8 cellular contexts compared by ENCODE assay signal in the genomic region with DNA sequence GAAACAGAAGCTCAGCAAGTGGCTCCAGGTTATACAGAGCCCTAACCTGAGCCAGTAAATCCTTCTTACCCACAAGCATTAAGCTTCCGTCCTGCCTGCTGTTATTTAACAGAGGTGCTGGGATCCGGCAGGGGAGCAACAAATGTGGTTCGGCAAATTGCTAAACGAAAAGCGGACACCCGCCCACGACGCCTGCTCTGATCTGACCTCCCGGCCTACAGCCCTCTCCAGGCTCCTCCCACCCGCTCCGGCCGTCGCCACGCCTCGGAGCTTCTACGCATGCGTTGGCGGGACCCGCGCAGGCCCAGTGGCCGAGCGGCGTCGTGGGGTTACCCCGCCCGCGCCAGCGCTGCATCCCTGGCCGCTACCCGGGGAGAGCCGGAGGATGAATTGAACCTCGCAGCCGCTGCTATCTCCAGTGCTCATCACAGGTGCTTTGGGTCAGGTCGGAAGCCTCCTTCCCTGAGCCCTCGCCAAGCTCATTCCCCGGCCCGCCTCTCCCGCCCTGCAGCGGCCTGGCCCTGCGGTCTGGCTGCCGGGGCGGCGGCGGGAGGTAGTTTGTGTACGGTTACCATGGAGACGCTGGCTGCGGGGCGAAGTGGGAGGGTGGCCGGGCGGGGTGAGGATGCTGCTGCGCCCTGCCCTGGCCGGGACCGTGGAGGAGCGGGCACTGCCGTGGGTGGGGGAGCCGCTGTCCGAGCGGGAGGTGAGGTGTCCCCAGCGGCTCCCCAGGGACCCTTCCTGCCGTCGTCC. TPM values are rescaled to one million over a fixed set of nuclear protein-coding genes. Genes with fewer than 3 reads are reported as not detected.
A peak's percentile ranks its signal among the peaks of the same experiment; 100 is the strongest.
DNase-seq lines count a peak whose midpoint lies in the region; ATAC-seq and TF ChIP-seq lines count a peak whose summit lies in the region.

A gene with protein sequence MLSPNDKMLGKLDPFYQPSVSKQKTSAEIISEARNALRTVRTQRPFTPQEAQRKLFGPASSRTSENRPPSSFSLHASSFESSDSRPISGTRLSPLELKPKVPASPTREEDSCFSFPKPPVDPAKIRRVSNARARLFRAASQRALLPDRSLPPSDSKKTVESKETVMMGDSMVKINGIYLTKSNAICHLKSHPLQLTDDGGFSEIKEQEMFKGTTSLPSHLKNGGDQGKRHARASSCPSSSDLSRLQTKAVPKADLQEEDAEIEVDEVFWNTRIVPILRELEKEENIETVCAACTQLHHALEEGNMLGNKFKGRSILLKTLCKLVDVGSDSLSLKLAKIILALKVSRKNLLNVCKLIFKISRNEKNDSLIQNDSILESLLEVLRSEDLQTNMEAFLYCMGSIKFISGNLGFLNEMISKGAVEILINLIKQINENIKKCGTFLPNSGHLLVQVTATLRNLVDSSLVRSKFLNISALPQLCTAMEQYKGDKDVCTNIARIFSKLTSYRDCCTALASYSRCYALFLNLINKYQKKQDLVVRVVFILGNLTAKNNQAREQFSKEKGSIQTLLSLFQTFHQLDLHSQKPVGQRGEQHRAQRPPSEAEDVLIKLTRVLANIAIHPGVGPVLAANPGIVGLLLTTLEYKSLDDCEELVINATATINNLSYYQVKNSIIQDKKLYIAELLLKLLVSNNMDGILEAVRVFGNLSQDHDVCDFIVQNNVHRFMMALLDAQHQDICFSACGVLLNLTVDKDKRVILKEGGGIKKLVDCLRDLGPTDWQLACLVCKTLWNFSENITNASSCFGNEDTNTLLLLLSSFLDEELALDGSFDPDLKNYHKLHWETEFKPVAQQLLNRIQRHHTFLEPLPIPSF (plus strand): TSS at position 307 of the 753 bp plus-strand sequence. CDS start 5,846 bp downstream, outside the sequence.

- H3K79me2 ChIP-seq in MM.1S (ENCODE audit: low read length) = 0 out of 2 replicates have a peak, but pooled peaks cover 3% of the 10 kb centered on the region

- H3K9me3 ChIP-seq in ES-I3 (ENCODE audit: control insufficient read depth, insufficient read depth, low read length) (no peaks in the 10 kb centered on the region), MM.1S (replicated peaks; ENCODE audit: insufficient read depth, low read length) (no peaks in the 10 kb centered on the region), SJCRH30 (replicated peaks) (no peaks in the 10 kb centered on the region), gastroesophageal sphincter (no peaks in the 10 kb centered on the region), neuronal stem cell (replicated peaks in 1 of 2; ENCODE audit: control insufficient read depth in 2 of 2, insufficient read depth in 1 of 2, low read depth in 1 of 2, low read length in 2 of 2) (no peaks in the 10 kb centered on the region), subcutaneous abdominal adipose tissue (ENCODE audit: control insufficient read depth in 5 of 5, low read length in 5 of 5) (no peaks in the 10 kb centered on the region)

- H4K91ac ChIP-seq in neuronal stem cell (ENCODE audit: low read depth, low read length, poor library complexity) = no peak within 1 kb of the TSS

- peak; percentile 98 for ATAC-seq in gastroesophageal sphincter

- H3K27me3 ChIP-seq in MM.1S (replicated peaks; ENCODE audit: insufficient read depth, low read length) = no peaks in the 10 kb centered on the region
- H3K27me3 ChIP-seq in SJCRH30 = no peaks in the 10 kb centered on the region
- no peaks in the 10 kb centered on the region for H3K27me3 ChIP-seq in gastroesophageal sphincter
- peaks cover 0 to 24% (median 0%) of the 10 kb centered on the region in 3 experiments for H3K27me3 ChIP-seq in neuronal stem cell (ENCODE audit: control insufficient read depth in 3 of 3, insufficient read depth in 3 of 3, low read depth in 1 of 3, low read length in 3 of 3)
- H3K27me3 ChIP-seq in subcutaneous abdominal adipose tissue (ENCODE audit: control insufficient read depth in 5 of 5, insufficient read depth in 4 of 5, low read length in 5 of 5) = no peaks in the 10 kb centered on the region

- TF ChIP-seq EP300 in gastroesophageal sphincter (IDR thresholded peaks at IDR 0.05) = no peak

- peak within 1 kb of the TSS; percentile 45 for H3K23ac ChIP-seq in neuronal stem cell (ENCODE audit: low read depth, low read length, poor library complexity)

- H3K4me3 ChIP-seq in MM.1S (ENCODE audit: low read length) = peak within 1 kb of the TSS; percentile 83
- H3K4me3 ChIP-seq in SJCRH30 = peak within 1 kb of the TSS; percentile 86
- peak within 1 kb of the TSS; percentile 61 to 70 for H3K4me3 ChIP-seq in gastroesophageal sphincter
- peak within 1 kb of the TSS; percentile 92 to 93 for H3K4me3 ChIP-seq in neuronal stem cell (ENCODE audit: low read length in 2 of 2)
- peak within 1 kb of the TSS; percentile 70 to 86 (median 81) for H3K4me3 ChIP-seq in subcutaneous abdominal adipose tissue (ENCODE audit: low read depth in 1 of 5, low read length in 5 of 5)

- H2BK15ac ChIP-seq in neuronal stem cell (ENCODE audit: low read length) = no peak within 1 kb of the TSS

- no peaks in the 10 kb centered on the region for H3K36me3 ChIP-seq in ES-I3 (ENCODE audit: insufficient read depth, low read length)
- no peaks in the 10 kb centered on the region for H3K36me3 ChIP-seq in MM.1S (replicated peaks; ENCODE audit: insufficient read depth, low read length)
- no peaks in the 10 kb centered on the region for H3K36me3 ChIP-seq in SJCRH30
- H3K36me3 ChIP-seq in gastroesophageal sphincter = no peaks in the 10 kb centered on the region
- H3K36me3 ChIP-seq in neuronal stem cell (replicated peaks in 1 of 2; ENCODE audit: control insufficient read depth in 2 of 2, insufficient read depth in 2 of 2, low read length in 2 of 2) = no peaks in the 10 kb centered on the region
- H3K36me3 ChIP-seq in subcutaneous abdominal adipose tissue (ENCODE audit: control insufficient read depth in 5 of 5, insufficient read depth in 5 of 5, low read length in 5 of 5) = no peaks in the 10 kb centered on the region

- H4K8ac ChIP-seq in neuronal stem cell (ENCODE audit: low read depth, low read length) = peak within 1 kb of the TSS; percentile 88

- H2AFZ ChIP-seq in MM.1S (ENCODE audit: low read length) (peak within 1 kb of the TSS; percentile 79), neuronal stem cell (ENCODE audit: low read length) (peak within 1 kb of the TSS; percentile 100)

- 0% methylated on average over 8 of the region's 61 CpGs; no CpG with 5 or more reads in 1 of the 2 donors for WGBS in gastroesophageal sphincter (ENCODE audit: low coverage in 1 of 2), 2 donors
- no CpG with 5 or more reads among the region's 61 CpGs for WGBS in neuronal stem cell (ENCODE audit: extremely low coverage in 2 of 2, insufficient read length in 2 of 2, insufficient replicate concordance in 1 of 2), 2 donors

- peaks cover 4% of the 10 kb centered on the region; the same call in 1 of the 2 replicates for H3K4me1 ChIP-seq in ES-I3 (ENCODE audit: insufficient read depth, low read length)
- peaks cover 6% of the 10 kb centered on the region for H3K4me1 ChIP-seq in MM.1S (ENCODE audit: low read length)
- H3K4me1 ChIP-seq in SJCRH30 = peaks cover 7% of the 10 kb centered on the region; the same call in 1 of the 2 replicates
- peaks cover 0 to 44% (median 3%) of the 10 kb centered on the region in 3 donors for H3K4me1 ChIP-seq in gastroesophageal sphincter
- H3K4me1 ChIP-seq in neuronal stem cell (ENCODE audit: control insufficient read depth in 2 of 2, insufficient read depth in 1 of 2, low read depth in 1 of 2, low read length in 2 of 2) = peaks cover 2 to 3% of the 10 kb centered on the region in 2 donors
- peaks cover 2 to 39% (median 34%) of the 10 kb centered on the region in 5 donors for H3K4me1 ChIP-seq in subcutaneous abdominal adipose tissue (ENCODE audit: control insufficient read depth in 5 of 5, insufficient read depth in 5 of 5, low read length in 5 of 5)

- no peak within 1 kb of the TSS for H3K14ac ChIP-seq in neuronal stem cell (ENCODE audit: low read length)

- no peak within 1 kb of the TSS for H2BK12ac ChIP-seq in neuronal stem cell (ENCODE audit: low read length)

- H3K4me2 ChIP-seq in MM.1S (ENCODE audit: low read depth, low read length) (peak within 1 kb of the TSS; percentile 93), neuronal stem cell (ENCODE audit: insufficient read depth, low read length, poor library complexity, severe bottlenecking) (peak within 1 kb of the TSS; percentile 78)

- peak within 1 kb of the TSS; percentile 75 for H3K9ac ChIP-seq in ES-I3 (ENCODE audit: low read depth, low read length)
- H3K9ac ChIP-seq in MM.1S (ENCODE audit: low read length) = peak within 1 kb of the TSS; percentile 88
- peak within 1 kb of the TSS; percentile 85 for H3K9ac ChIP-seq in neuronal stem cell (ENCODE audit: low read depth, low read length, poor library complexity)
- peak within 1 kb of the TSS in 4 of 5 donors; percentile 71 to 78 (median 76) for H3K9ac ChIP-seq in subcutaneous abdominal adipose tissue (ENCODE audit: low read length in 5 of 5)

- peak within 1 kb of the TSS; percentile 88 for H3K27ac ChIP-seq in MM.1S (ENCODE audit: low read length)
- peak within 1 kb of the TSS; percentile 8; the same call in 1 of the 2 replicates for H3K27ac ChIP-seq in SJCRH30
- H3K27ac ChIP-seq in gastroesophageal sphincter = peak within 1 kb of the TSS; percentile 64 to 91 (median 84)
- H3K27ac ChIP-seq in neuronal stem cell (replicated peaks; ENCODE audit: low read length) = no peak within 1 kb of the TSS
- H3K27ac ChIP-seq in subcutaneous abdominal adipose tissue (ENCODE audit: low read depth, low read length) = peak within 1 kb of the TSS; percentile 67

- no peaks in the 10 kb centered on the region for H3F3A ChIP-seq in MM.1S (ENCODE audit: insufficient read depth, low read length)

- no peaks in the 10 kb centered on the region for H3K79me1 ChIP-seq in neuronal stem cell (ENCODE audit: low read depth, low read length)

- peak; percentile 56 to 57 for TF ChIP-seq POLR2A in gastroesophageal sphincter (IDR thresholded peaks at IDR 0.05)

- no peak within 1 kb of the TSS for H2BK5ac ChIP-seq in neuronal stem cell (ENCODE audit: low read length)

- peak within 1 kb of the TSS; percentile 89 for H3K18ac ChIP-seq in neuronal stem cell (ENCODE audit: low read length)

- no peak within 1 kb of the TSS for H3K4ac ChIP-seq in neuronal stem cell (ENCODE audit: low read length)

- DNase-seq in HCEC 1CT (peak; percentile 83), MM.1S (peak; percentile 92), SJCRH30 (peak; percentile 89 to 92), neuronal stem cell (ENCODE audit: low spot score) (peak; percentile 92)
- peak; percentile 89 for DNase-seq in activated naive CD4-positive, alpha-beta T cell treated with Interleukin-2 at 50 U/mL for 16 hours

- no peak for TF ChIP-seq CTCF in MM.1S (IDR thresholded peaks at IDR 0.05; ENCODE audit: low read length)
- no peak for TF ChIP-seq CTCF in gastroesophageal sphincter (IDR thresholded peaks at IDR 0.05)

- H3K9me2 ChIP-seq in MM.1S (replicated peaks; ENCODE audit: insufficient read depth, low read length) = no peaks in the 10 kb centered on the region

- H2AK5ac ChIP-seq in neuronal stem cell (ENCODE audit: low read depth, low read length) = no peak within 1 kb of the TSS

- peak within 1 kb of the TSS; percentile 69 for H2BK120ac ChIP-seq in neuronal stem cell (ENCODE audit: low read depth, low read length)

- H4K20me1 ChIP-seq in MM.1S (ENCODE audit: insufficient read depth, low read length) = no peaks in the 10 kb centered on the region

RNA-seq across cellular contexts. Expression of the gene that starts here (rescaled TPM):
- 3.5 and 3.8 TPM in 2 replicates for total RNA-seq in SJCRH30 (2014; rRNA removed; shearing (Covaris generic))
- total RNA-seq in gastroesophageal sphincter = 1 to 10 TPM; 2.8 to 3.9 (median 3.5) TPM
- polyA plus RNA-seq in neuronal stem cell (2013, experiment 1 of 2) = 5.5 TPM
- 6.1 TPM for polyA plus RNA-seq in neuronal stem cell (2013, experiment 2 of 2)
